6 cellular contexts compared by ENCODE assay signal in the genomic region with DNA sequence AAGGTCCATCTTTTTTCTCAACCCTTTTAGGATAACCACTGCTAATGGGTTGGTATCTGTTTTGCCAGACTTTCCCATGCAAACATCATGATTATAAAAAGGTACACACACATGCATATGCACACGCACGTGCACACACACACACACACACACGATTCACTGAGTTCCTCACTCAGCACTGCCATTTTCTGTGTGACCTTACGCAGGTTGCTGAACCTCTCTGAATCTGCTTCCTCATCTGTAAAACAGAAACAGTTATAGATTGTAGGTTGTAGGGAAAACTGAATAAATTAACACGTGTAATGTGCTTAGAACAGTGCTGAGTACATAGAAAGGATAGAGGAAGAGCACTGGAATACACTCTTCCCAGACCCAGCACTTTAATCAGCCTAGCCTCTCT.
"Had no signal": no experiment of that assay in that cellular context is flagged by ENCODE, and none has a peak within 500 bp of the region (broad histone marks: within the 10 kb centered on the region; RNA-seq: fewer than 3 reads in every experiment).

No MANE protein-coding gene starts in this region.

- FAIRE-seq: HTR-8/SVneo had no signal

- DNase-seq: IMR-90, KBM-7, KG1 had no signal

- H3K27ac ChIP-seq: HL-60, KMS-11 had no signal

- H3K9ac ChIP-seq: KMS-11 had no signal

- H3K4me2 ChIP-seq: KMS-11 had no signal
